8 cellular contexts compared by ENCODE assay signal in the genomic region with DNA sequence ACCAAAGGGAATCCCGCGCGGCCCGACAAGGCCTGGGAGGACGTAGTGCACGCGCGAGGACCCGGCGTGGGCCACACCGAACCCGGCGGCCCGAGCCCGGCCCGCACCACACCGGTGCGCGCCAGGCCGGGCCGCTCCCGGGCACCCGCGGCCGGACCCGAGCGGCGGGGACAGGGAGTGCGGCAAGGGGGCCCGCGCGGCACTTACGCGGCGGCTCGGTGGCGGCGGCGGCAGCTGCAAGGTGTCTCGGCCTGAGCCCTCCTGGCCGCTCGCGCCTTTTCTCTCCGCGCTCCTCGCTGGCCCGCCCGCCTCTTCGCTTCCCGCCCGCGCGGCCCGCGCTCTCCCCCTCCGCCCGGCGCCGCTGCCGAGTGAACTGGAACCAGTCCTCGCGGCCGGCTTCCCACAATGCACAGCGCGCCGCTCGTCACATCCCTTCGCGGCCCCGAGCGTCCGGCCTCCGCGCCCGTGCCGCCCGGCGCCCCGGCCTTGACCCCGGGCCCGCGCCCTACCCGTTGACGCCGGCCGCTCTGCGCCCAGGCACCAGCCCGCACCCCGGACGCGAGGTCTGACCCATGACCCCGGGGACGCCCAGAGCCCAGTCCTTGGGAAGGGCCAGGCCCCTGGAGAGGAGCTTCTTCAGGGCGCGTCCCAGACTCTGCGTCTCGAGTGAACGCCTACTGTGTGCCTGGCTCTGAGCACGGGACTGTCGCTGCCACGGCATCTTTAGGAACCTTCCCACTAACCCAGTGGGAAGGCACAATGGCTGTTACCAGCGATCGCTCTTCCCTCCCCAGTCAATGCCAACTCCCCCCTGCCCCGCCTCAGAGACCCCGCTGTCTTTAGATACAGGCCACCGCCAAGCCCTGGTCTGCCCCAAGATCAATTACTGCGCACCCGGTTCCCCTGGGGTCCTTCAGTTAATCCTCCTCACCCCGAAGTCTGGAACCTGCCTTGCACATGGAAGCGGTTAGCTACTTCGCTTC. TPM values are rescaled to one million over a fixed set of nuclear protein-coding genes. Genes with fewer than 3 reads are reported as not detected.
DNase-seq lines count a peak whose midpoint lies in the region; ATAC-seq, FAIRE-seq and TF ChIP-seq lines count a peak whose summit lies in the region.

A gene (minus strand): TSS at position 377 of the 983 bp plus-strand sequence. CDS start 10,138 bp downstream, outside the sequence.

- DNase-seq in GM10266 (ENCODE audit: extremely low spot score): peak; percentile 95
- DNase-seq in HCT116 (ENCODE audit: low read depth, low spot score): peak; percentile 38
- DNase-seq in NB4 (ENCODE audit: low read depth): peak; percentile 89
- DNase-seq in T-helper 17 cell: peak; percentile 68 to 72 (median 72)
- peak; percentile 83 for DNase-seq in amniotic stem cell (lab: John Stamatoyannopoulos, UW)
- DNase-seq in left ventricle myocardium superior: peak; percentile 96
- peak; percentile 36 for DNase-seq in pulmonary artery endothelial cell (ENCODE audit: low read depth, low spot score)
- DNase-seq in urothelium cell line (ENCODE audit: low spot score): peak; percentile 87

- CTCF ChIA-PET in HCT116 (lab: Charles Lee): interaction anchor here (0.7 kb wide), 1 partner anchor 13 kb away, joined by 3 read pairs; no protein-coding TSS in a partner anchor

- peak within 1 kb of the TSS; percentile 82 for H3K4me2 ChIP-seq in HCT116 (ENCODE audit: low read length)

- no peak for FAIRE-seq in urothelium cell line (lab: Jason Lieb, UNC)

- ATAC-seq in HCT116 (peak; percentile 84), T-helper 17 cell (peak; percentile 93), left ventricle myocardium superior (peak; percentile 96)

- H3K79me2 ChIP-seq in HCT116 (ENCODE audit: insufficient read depth, low read length): peaks cover 47% of the 10 kb centered on the region

- H3K4me1 ChIP-seq in HCT116 (ENCODE audit: control insufficient read depth in 1 of 2, insufficient read depth in 2 of 2, low read length in 2 of 2): peaks cover 12 to 25% of the 10 kb centered on the region in 2 experiments

- H3K27ac Mint-ChIP-seq in T-helper 17 cell: peak within 1 kb of the TSS; percentile 89

- H3K4me1 Mint-ChIP-seq in T-helper 17 cell: peaks cover 29% of the 10 kb centered on the region

- peak within 1 kb of the TSS; percentile 98 for H3K9ac ChIP-seq in HCT116 (ENCODE audit: low read length)

- POLR2A ChIA-PET in HCT116 (lab: Charles Lee): no interaction called here

- H4K20me1 ChIP-seq in HCT116 (ENCODE audit: insufficient read depth): peaks cover 15% of the 10 kb centered on the region; the same call in 1 of the 2 replicates

- RAD21 ChIA-PET in HCT116 (lab: Charles Lee; ENCODE audit: low non-redundant PET in 1 of 2, low total read pairs in 2 of 2, uncharacterized antibody in 2 of 2, unreplicated experiment in 2 of 2): no interaction called here

- peak; percentile 24 for TF ChIP-seq POLR2A in HCT116 (IDR thresholded peaks at IDR 0.05; ENCODE audit: borderline replicate concordance, extremely low read depth, insufficient read depth, insufficient read length)
- TF ChIP-seq POLR2A in NB4 (IDR thresholded peaks at IDR 0.05; ENCODE audit: extremely low read depth, insufficient read length): peak; percentile 64

- peak within 1 kb of the TSS; percentile 79 for H3K27ac ChIP-seq in HCT116 (ENCODE audit: low read depth, low read length)

- intact Hi-C loops in HCT116 (cut with micrococcal nuclease) (no loop called here), left ventricle myocardium superior (cut with micrococcal nuclease) (no loop called here)

- TF ChIP-seq CTCF in GM10266 (IDR thresholded peaks at IDR 0.05; ENCODE audit: control insufficient read depth, insufficient read depth, low read depth, missing control alignments) (no peak), HCT116 (IDR thresholded peaks at IDR 0.05 in 2 of 3, conservative IDR thresholded peaks at IDR 0.05 in 1 of 3; ENCODE audit: borderline replicate concordance in 1 of 3, insufficient read depth in 1 of 3, low read depth in 2 of 3, low read length in 2 of 3) (no peak), NB4 (IDR thresholded peaks at IDR 0.05; ENCODE audit: low read depth, low read length) (no peak)

- peak within 1 kb of the TSS; percentile 89 for H3K4me3 Mint-ChIP-seq in T-helper 17 cell

- H3K36me3 ChIP-seq in HCT116 (ENCODE audit: control insufficient read depth in 1 of 2, insufficient read depth in 2 of 2, low read length in 2 of 2): no peaks in the 10 kb centered on the region; a peak in 1 of 4 replicates

- H3K27me3 ChIP-seq in HCT116 (ENCODE audit: insufficient read depth, low read length): no peaks in the 10 kb centered on the region

- no peak for TF ChIP-seq RAD21 in HCT116 (IDR thresholded peaks at IDR 0.05; ENCODE audit: low read depth)

- no peaks in the 10 kb centered on the region for H3K9me2 ChIP-seq in HCT116 (ENCODE audit: insufficient read depth)

- H3K9me3 ChIP-seq in HCT116 (ENCODE audit: control insufficient read depth in 1 of 2, insufficient read depth in 1 of 2, low read depth in 1 of 2, low read length in 2 of 2): no peaks in the 10 kb centered on the region
- no peaks in the 10 kb centered on the region for H3K9me3 ChIP-seq in T-helper 17 cell (ENCODE audit: control insufficient read depth, low read length, poor library complexity, severe bottlenecking)

- peaks cover under 1% of the 10 kb centered on the region for H3K27me3 Mint-ChIP-seq in T-helper 17 cell

- BruUV-seq in HCT116 (replicated peaks; lab: Mats Ljungman, UMichigan): no TSS peak

- H2AFZ ChIP-seq in HCT116 (ENCODE audit: low read depth, low read length, poor library complexity, severe bottlenecking): no peak within 1 kb of the TSS

- peaks cover 2% of the 10 kb centered on the region for H3K36me3 Mint-ChIP-seq in T-helper 17 cell (ENCODE audit: low read depth)

- H3K4me3 ChIP-seq in HCT116 (replicated peaks in 1 of 2; ENCODE audit: low read depth in 1 of 2, low read length in 2 of 2) (peak within 1 kb of the TSS; percentile 84 to 89), NB4 (ENCODE audit: low read depth, low read length) (peak within 1 kb of the TSS; percentile 88)

TF ChIP-seq in HCT116, 20 proteins besides CTCF, POLR2A, EP300 and RAD21 (continues in another document):
- TF ChIP-seq ZFX (IDR thresholded peaks at IDR 0.05) (peak; percentile 98), EZH2 (IDR thresholded peaks at IDR 0.05) (no peak), YY1 (IDR thresholded peaks at IDR 0.05; ENCODE audit: extremely low read depth, insufficient replicate concordance, low read depth, low read length) (no peak), SP1 (IDR thresholded peaks at IDR 0.05; ENCODE audit: low read depth) (no peak), EGR1 (IDR thresholded peaks at IDR 0.05; ENCODE audit: low read depth) (no peak), CEBPB (IDR thresholded peaks at IDR 0.05; ENCODE audit: low read depth) (no peak), CBX3 (IDR thresholded peaks at IDR 0.05; ENCODE audit: low read depth) (no peak), EZH2phosphoT487 (IDR thresholded peaks at IDR 0.05; ENCODE audit: borderline replicate concordance) (no peak), SRF (IDR thresholded peaks at IDR 0.05; ENCODE audit: low read depth) (no peak), SIN3A (IDR thresholded peaks at IDR 0.05; ENCODE audit: low read depth) (peak; percentile 54; the same call in 1 of the 2 replicates), FOSL1 (IDR thresholded peaks at IDR 0.05; ENCODE audit: low read depth) (no peak), TCF7L2 (IDR thresholded peaks at IDR 0.05; ENCODE audit: borderline replicate concordance, extremely low read depth, insufficient read depth, insufficient read length) (peak; percentile 37)
- TF ChIP-seq, protein P1, sequence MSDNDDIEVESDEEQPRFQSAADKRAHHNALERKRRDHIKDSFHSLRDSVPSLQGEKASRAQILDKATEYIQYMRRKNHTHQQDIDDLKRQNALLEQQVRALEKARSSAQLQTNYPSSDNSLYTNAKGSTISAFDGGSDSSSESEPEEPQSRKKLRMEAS (IDR thresholded peaks at IDR 0.05): peak; percentile 77
- TF ChIP-seq, protein P2, sequence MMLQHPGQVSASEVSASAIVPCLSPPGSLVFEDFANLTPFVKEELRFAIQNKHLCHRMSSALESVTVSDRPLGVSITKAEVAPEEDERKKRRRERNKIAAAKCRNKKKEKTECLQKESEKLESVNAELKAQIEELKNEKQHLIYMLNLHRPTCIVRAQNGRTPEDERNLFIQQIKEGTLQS (IDR thresholded peaks at IDR 0.05): no peak
- TF ChIP-seq, protein P3, sequence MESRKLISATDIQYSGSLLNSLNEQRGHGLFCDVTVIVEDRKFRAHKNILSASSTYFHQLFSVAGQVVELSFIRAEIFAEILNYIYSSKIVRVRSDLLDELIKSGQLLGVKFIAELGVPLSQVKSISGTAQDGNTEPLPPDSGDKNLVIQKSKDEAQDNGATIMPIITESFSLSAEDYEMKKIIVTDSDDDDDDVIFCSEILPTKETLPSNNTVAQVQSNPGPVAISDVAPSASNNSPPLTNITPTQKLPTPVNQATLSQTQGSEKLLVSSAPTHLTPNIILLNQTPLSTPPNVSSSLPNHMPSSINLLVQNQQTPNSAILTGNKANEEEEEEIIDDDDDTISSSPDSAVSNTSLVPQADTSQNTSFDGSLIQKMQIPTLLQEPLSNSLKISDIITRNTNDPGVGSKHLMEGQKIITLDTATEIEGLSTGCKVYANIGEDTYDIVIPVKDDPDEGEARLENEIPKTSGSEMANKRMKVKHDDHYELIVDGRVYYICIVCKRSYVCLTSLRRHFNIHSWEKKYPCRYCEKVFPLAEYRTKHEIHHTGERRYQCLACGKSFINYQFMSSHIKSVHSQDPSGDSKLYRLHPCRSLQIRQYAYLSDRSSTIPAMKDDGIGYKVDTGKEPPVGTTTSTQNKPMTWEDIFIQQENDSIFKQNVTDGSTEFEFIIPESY (IDR thresholded peaks at IDR 0.05; ENCODE audit: extremely low read depth, insufficient replicate concordance, low read length): no peak

RNA-seq across cellular contexts. Expression of the gene that starts here (rescaled TPM):
- total RNA-seq in HCT116 (2021; ENCODE audit: unreplicated experiment) (218 TPM), T-helper 17 cell (100 to 1,000 TPM; 124 to 141 TPM), left ventricle myocardium superior (119 TPM), pulmonary artery endothelial cell (187 and 194 TPM in 2 replicates)
- polyA plus RNA-seq in HCT116 (2012): 150 and 174 TPM in 2 replicates

Comparison
In these comparisons a context has a peak if more than half of its experiments do, and no peak if none do; other contexts are left out.
1. Peak in every context shown above with its lines: DNase-seq, ATAC-seq, H3K4me3 ChIP-seq and H3K27ac ChIP-seq.
2. DNase-seq: peak in every context shown above with its lines; median percentile 96 in left ventricle myocardium superior; 95 in GM10266; 89 in NB4; 87 in urothelium cell line; 83 in amniotic stem cell; 72 in T-helper 17 cell; 38 in HCT116; 36 in pulmonary artery endothelial cell.